ENCODE assay signal across 1 cellular context in the genomic region with DNA sequence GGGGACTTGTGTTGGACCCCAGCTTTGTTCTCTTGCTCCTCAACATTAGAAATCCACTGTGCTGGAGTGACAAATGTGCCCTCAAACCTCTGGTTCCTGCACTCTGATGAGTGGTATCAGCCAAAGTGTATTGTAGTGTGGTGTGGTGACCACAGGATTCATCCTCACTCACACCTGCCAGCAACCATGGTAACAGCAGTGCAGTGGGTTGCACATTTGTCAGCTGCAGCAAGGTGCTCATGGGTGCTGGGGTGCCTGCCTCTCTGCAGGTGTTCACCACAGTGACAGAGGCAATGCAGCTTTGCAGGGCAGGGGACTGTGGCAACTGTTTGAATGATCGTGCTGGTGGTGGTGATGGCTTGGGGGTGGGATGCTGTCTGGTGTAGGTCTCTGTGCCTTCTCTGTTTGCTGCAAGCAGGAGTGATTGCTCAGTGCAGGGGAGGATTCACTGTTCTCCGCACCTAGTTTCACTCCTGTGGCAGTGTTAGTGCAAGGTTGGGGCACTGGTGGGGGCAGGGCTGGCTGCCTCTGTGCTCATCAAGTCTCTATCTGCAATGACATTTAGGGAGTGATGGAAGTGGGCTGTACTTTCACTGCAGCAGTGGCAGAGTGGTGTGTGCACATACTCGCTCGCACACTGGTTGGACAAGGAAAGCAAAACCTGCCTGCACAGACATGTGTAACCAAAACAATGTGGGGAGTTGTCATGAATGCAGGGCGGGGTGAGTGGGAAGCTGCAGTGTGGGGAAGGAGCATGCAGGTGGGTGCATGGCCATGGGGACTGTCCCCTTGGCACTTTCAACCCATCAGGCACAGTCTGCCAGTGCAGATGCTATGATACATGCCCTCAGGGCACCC.
TF ChIP-seq lines count a peak whose summit lies in the region.

No MANE protein-coding gene starts in this region.

TF ChIP-seq in H1, 55 proteins besides CTCF, POLR2A, EP300 and RAD21:
- TF ChIP-seq ASH2L (IDR thresholded peaks at IDR 0.05; ENCODE audit: low read length) (no peak), KDM5A (IDR thresholded peaks at IDR 0.05; ENCODE audit: low read length) (no peak), SAP30 (IDR thresholded peaks at IDR 0.05; ENCODE audit: insufficient read depth, insufficient replicate concordance, low read length) (no peak), SIX5 (IDR thresholded peaks at IDR 0.05; ENCODE audit: low read depth, low read length) (no peak), FOSL1 (IDR thresholded peaks at IDR 0.05; ENCODE audit: insufficient read depth, low read depth, low read length) (no peak), PHF8 (conservative IDR thresholded peaks at IDR 0.05; ENCODE audit: low read depth, low read length) (no peak), HDAC6 (IDR thresholded peaks at IDR 0.05; ENCODE audit: low read depth, low read length) (no peak), RNF2 (IDR thresholded peaks at IDR 0.05; ENCODE audit: borderline replicate concordance, low read depth, low read length, missing control alignments, poor library complexity, severe bottlenecking) (no peak), MAX (IDR thresholded peaks at IDR 0.05) (no peak), JUND (IDR thresholded peaks at IDR 0.05; ENCODE audit: low read length) (no peak), POU5F1 (IDR thresholded peaks at IDR 0.05; ENCODE audit: low read depth, low read length) (no peak), SP2 (IDR thresholded peaks at IDR 0.05; ENCODE audit: low read length) (no peak), YY1 (IDR thresholded peaks at IDR 0.05; ENCODE audit: low read depth, low read length) (no peak)
- TF ChIP-seq, protein P1, sequence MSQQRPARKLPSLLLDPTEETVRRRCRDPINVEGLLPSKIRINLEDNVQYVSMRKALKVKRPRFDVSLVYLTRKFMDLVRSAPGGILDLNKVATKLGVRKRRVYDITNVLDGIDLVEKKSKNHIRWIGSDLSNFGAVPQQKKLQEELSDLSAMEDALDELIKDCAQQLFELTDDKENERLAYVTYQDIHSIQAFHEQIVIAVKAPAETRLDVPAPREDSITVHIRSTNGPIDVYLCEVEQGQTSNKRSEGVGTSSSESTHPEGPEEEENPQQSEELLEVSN (IDR thresholded peaks at IDR 0.05): no peak
- TF ChIP-seq, protein P2, sequence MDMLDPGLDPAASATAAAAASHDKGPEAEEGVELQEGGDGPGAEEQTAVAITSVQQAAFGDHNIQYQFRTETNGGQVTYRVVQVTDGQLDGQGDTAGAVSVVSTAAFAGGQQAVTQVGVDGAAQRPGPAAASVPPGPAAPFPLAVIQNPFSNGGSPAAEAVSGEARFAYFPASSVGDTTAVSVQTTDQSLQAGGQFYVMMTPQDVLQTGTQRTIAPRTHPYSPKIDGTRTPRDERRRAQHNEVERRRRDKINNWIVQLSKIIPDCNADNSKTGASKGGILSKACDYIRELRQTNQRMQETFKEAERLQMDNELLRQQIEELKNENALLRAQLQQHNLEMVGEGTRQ (IDR thresholded peaks at IDR 0.05; ENCODE audit: low read length): no peak
